ENCODE assay signal across 27 cellular contexts in genomic region chr12:80517655-80518054, GRCh38.
"Had no signal": no experiment of that assay in that cellular context is flagged by ENCODE, and none has a peak within 500 bp of the region (broad histone marks: within the 10 kb centered on the region; RNA-seq: fewer than 3 reads in every experiment).

No MANE protein-coding gene starts in this region.

- H3K36me3 ChIP-seq: stomach, suprapubic skin, thoracic aorta, thyroid gland, tibial artery, tibial nerve, transverse colon, upper lobe of left lung, upper lobe of right lung, uterus, vagina had no signal

- H3K27ac ChIP-seq: stomach, suprapubic skin, testis, thoracic aorta, thyroid gland, tibial artery, tibial nerve, transverse colon, upper lobe of left lung, upper lobe of right lung, uterus, vagina had no signal

- H3K27me3 ChIP-seq: suprapubic skin, testis, thyroid gland, tibial artery, tibial nerve, transverse colon, upper lobe of left lung, upper lobe of right lung, uterus, vagina had no signal

- ATAC-seq: stimulated activated effector memory CD8-positive, alpha-beta T cell treated with anti-CD3 and anti-CD28 coated beads, Interleukin-12 subunit alpha, Interleukin-12 subunit beta, amount 100 ng/mL, for 72 hours; stimulated activated memory B cell treated with anti-CD40 and anti-IgM and Interleukin-4, amounts not matched to agents 10 μg/mL and 1 μg/mL and 100 μg/mL, for 72 hours; stimulated activated naive B cell treated with anti-CD40 and anti-IgM and Interleukin-4, amounts not matched to agents 10 μg/mL and 1 μg/mL and 100 μg/mL, for 72 hours; stimulated activated naive CD8-positive, alpha-beta T cell treated with anti-CD3 and anti-CD28 coated beads, Interleukin-15, amount 100 ng/mL, for 72 hours; stimulated activated naive CD8-positive, alpha-beta T cell treated with anti-CD3 and anti-CD28 coated beads, Interleukin-15, Interleukin-2, amounts not matched to agents 100 U/mL and 50 U/mL, for 24 hours; upper lobe of right lung had no signal

- FAIRE-seq: urothelium cell line had no signal

- H3K9me3 ChIP-seq: stomach, suprapubic skin, testis, thoracic aorta, thyroid gland, transverse colon, upper lobe of left lung, upper lobe of right lung, uterus, vagina had no signal

- H3K4me3 ChIP-seq: stomach, suprapubic skin, testis, thoracic aorta, thyroid gland, tibial artery, tibial nerve, transverse colon, upper lobe of left lung, upper lobe of right lung, uterus, vagina had no signal

- H3K4me1 ChIP-seq: stomach, suprapubic skin, testis, thyroid gland, tibial artery, tibial nerve, transverse colon, upper lobe of left lung, upper lobe of right lung, uterus, vagina had no signal

- DNase-seq: stimulated activated CD4-positive, alpha-beta T cell treated with anti-CD3 and anti-CD28 coated beads, Interleukin-2, amount 100 ng/mL, for 48 hours; stimulated activated CD4-positive, alpha-beta T cell treated with anti-CD3 and anti-CD28 coated beads, Interleukin-4, amount 100 ng/mL, for 1 hour; stimulated activated CD4-positive, alpha-beta T cell treated with anti-CD3 and anti-CD28 coated beads, Interleukin-4, amount 100 ng/mL, for 24 hours; stimulated activated CD4-positive, alpha-beta T cell treated with anti-CD3 and anti-CD28 coated beads, Interleukin-4, amount 100 ng/mL, for 4 hours; stimulated activated CD8-positive, alpha-beta memory T cell treated with anti-CD3 and anti-CD28 coated beads, Interleukin-4, amount 100 ng/mL, for 48 hours; stimulated activated naive B cell treated with anti-CD40 and anti-IgM and Interleukin-4, amounts not matched to agents 10 μg/mL and 1 μg/mL and 100 μg/mL, for 72 hours; stimulated activated naive CD4-positive, alpha-beta T cell; stimulated activated naive CD4-positive, alpha-beta T cell treated with Interleukin-2 at 50 U/mL for 16 hours; stimulated activated naive CD8-positive, alpha-beta T cell treated with anti-CD3 and anti-CD28 coated beads, Interleukin-15, amount 100 ng/mL, for 72 hours; stimulated activated naive CD8-positive, alpha-beta T cell treated with anti-CD3 and anti-CD28 coated beads, Interleukin-15, Interleukin-2, amounts not matched to agents 100 U/mL and 50 U/mL, for 24 hours; stomach; substantia nigra; testis; thyroid gland; tibial artery; transverse colon; trophoblast cell; upper lobe of left lung; upper lobe of right lung; uterus had no signal
